Comparison of ENCODE assay signal across 18 cellular contexts in the genomic region with DNA sequence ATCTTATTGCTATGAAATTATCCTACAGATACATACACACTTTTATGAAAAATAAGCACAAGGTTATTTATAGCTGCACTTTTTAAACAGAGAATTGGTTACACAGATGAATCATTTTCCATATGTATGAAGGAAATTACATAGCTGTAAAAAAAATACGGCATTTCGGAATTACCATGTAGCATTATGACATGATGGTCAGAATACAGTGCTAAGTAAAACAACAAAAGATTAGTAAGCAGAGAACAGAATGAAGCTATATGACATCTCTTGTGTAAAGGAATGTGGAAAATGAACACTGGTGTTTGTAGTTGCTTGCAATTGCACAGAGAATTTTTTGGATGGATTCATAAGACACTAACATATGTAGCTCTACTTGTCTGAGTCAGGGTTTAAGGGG.
DNase-seq lines count a peak whose midpoint lies in the region; ATAC-seq, FAIRE-seq and TF ChIP-seq lines count a peak whose summit lies in the region.
"Had no signal": no experiment of that assay in that cellular context is flagged by ENCODE, and none has a peak within 500 bp of the region (broad histone marks: within the 10 kb centered on the region; RNA-seq: fewer than 3 reads in every experiment).

No MANE protein-coding gene starts in this region.

- no peak for TF ChIP-seq CTCF in omental fat pad (IDR thresholded peaks at IDR 0.05)

- H3K9me3 Mint-ChIP-seq in stimulated activated naive CD8-positive, alpha-beta T cell treated with anti-CD3 and anti-CD28 coated beads, Interleukin-15, Interleukin-2, amounts not matched to agents 100 ng/mL and 50 ng/mL, for 24 hours, result no peaks in the 10 kb centered on the region
- peaks cover 0 to 6% of the 10 kb centered on the region in 2 donors for H3K9me3 Mint-ChIP-seq in stimulated activated naive CD8-positive, alpha-beta T cell treated with anti-CD3 and anti-CD28 coated beads, Interleukin-15, amount 100 ng/mL, for 72 hours

- peak overlapping the region; percentile 30 for H3K27ac Mint-ChIP-seq in stimulated activated naive CD8-positive, alpha-beta T cell treated with anti-CD3 and anti-CD28 coated beads, Interleukin-15, Interleukin-2, amounts not matched to agents 100 ng/mL and 50 ng/mL, for 24 hours
- H3K27ac Mint-ChIP-seq in stimulated activated naive CD8-positive, alpha-beta T cell treated with anti-CD3 and anti-CD28 coated beads, Interleukin-15, amount 100 ng/mL, for 72 hours, result peak overlapping the region in 1 of 2 donors; percentile 67
- H3K27ac Mint-ChIP-seq: CD4-positive, alpha-beta memory T cell; natural killer cell treated with Interleukin-12 subunit alpha and Interleukin-12 subunit beta and Interleukin-15 and Interleukin-18, amount 100 ng/mL, for 72 hours had no signal

- FAIRE-seq in colon (lab: Jason Lieb, UNC), result peak; percentile 72
- FAIRE-seq: H1, islet of Langerhans had no signal

- ATAC-seq in stimulated activated naive CD8-positive, alpha-beta T cell treated with anti-CD3 and anti-CD28 coated beads, Interleukin-15, amount 100 ng/mL, for 72 hours, result no peak
- ATAC-seq in HG02973 (IDR thresholded peaks at IDR 0.05; ENCODE audit: unreplicated experiment) (peak; percentile 30), omental fat pad (ENCODE audit: low FRiP score) (no peak), GM19035 (IDR thresholded peaks at IDR 0.05; ENCODE audit: unreplicated experiment) (no peak), HG02798 (IDR thresholded peaks at IDR 0.05; ENCODE audit: poor library complexity, unreplicated experiment) (no peak)
- ATAC-seq: activated CD4-positive, CD25-positive, alpha-beta regulatory T cell treated with anti-CD3 and anti-CD28 coated beads, Interleukin-2, amount 50 U/mL, for 24 hours; natural killer cell treated with Interleukin-12 subunit alpha and Interleukin-12 subunit beta and Interleukin-15 and Interleukin-18, amount 100 ng/mL, for 72 hours had no signal

- no peak for DNase-seq in stimulated activated naive CD8-positive, alpha-beta T cell treated with anti-CD3 and anti-CD28 coated beads, Interleukin-15, amount 100 ng/mL, for 72 hours
- no peak for DNase-seq in omental fat pad (ENCODE audit: low spot score)
- no peak for DNase-seq in activated T-cell treated with anti-CD3 and anti-CD28 coated beads, Interleukin-2, amount 50 U/mL, for 48 hours
- DNase-seq: CD4-positive, alpha-beta memory T cell; DMS79; effector memory CD4-positive, alpha-beta T cell; IMR-90; NCI-H526 treated with DMSO at 0.1 percent for 48 hours; stomach had no signal

- no peaks in the 10 kb centered on the region for H3K27me3 Mint-ChIP-seq in stimulated activated naive CD8-positive, alpha-beta T cell treated with anti-CD3 and anti-CD28 coated beads, Interleukin-15, Interleukin-2, amounts not matched to agents 100 ng/mL and 50 ng/mL, for 24 hours
- no peaks in the 10 kb centered on the region for H3K27me3 Mint-ChIP-seq in stimulated activated naive CD8-positive, alpha-beta T cell treated with anti-CD3 and anti-CD28 coated beads, Interleukin-15, amount 100 ng/mL, for 72 hours
- H3K27me3 Mint-ChIP-seq: CD4-positive, alpha-beta memory T cell; natural killer cell treated with Interleukin-12 subunit alpha and Interleukin-12 subunit beta and Interleukin-15 and Interleukin-18, amount 100 ng/mL, for 72 hours had no signal

- no peaks in the 10 kb centered on the region for H3K36me3 Mint-ChIP-seq in stimulated activated naive CD8-positive, alpha-beta T cell treated with anti-CD3 and anti-CD28 coated beads, Interleukin-15, Interleukin-2, amounts not matched to agents 100 ng/mL and 50 ng/mL, for 24 hours (ENCODE audit: low read depth)
- H3K36me3 Mint-ChIP-seq: CD4-positive, alpha-beta memory T cell; natural killer cell treated with Interleukin-12 subunit alpha and Interleukin-12 subunit beta and Interleukin-15 and Interleukin-18, amount 100 ng/mL, for 72 hours had no signal

- H3K4me1 Mint-ChIP-seq in stimulated activated naive CD8-positive, alpha-beta T cell treated with anti-CD3 and anti-CD28 coated beads, Interleukin-15, Interleukin-2, amounts not matched to agents 100 ng/mL and 50 ng/mL, for 24 hours (ENCODE audit: low read depth), result peaks cover 4% of the 10 kb centered on the region
- no peaks in the 10 kb centered on the region for H3K4me1 Mint-ChIP-seq in stimulated activated naive CD8-positive, alpha-beta T cell treated with anti-CD3 and anti-CD28 coated beads, Interleukin-15, amount 100 ng/mL, for 72 hours
- H3K4me1 Mint-ChIP-seq: CD4-positive, alpha-beta memory T cell had no signal

- peak overlapping the region; percentile 36 for H3K4me3 Mint-ChIP-seq in stimulated activated naive CD8-positive, alpha-beta T cell treated with anti-CD3 and anti-CD28 coated beads, Interleukin-15, Interleukin-2, amounts not matched to agents 100 ng/mL and 50 ng/mL, for 24 hours
- H3K4me3 Mint-ChIP-seq in stimulated activated naive CD8-positive, alpha-beta T cell treated with anti-CD3 and anti-CD28 coated beads, Interleukin-15, amount 100 ng/mL, for 72 hours, result no peak overlapping the region
- H3K4me3 Mint-ChIP-seq: CD4-positive, alpha-beta memory T cell; natural killer cell treated with Interleukin-12 subunit alpha and Interleukin-12 subunit beta and Interleukin-15 and Interleukin-18, amount 100 ng/mL, for 72 hours had no signal
